ENCODE assay signal across 33 cellular contexts in genomic region chr2:43800894-43801293, GRCh38. TPM values are rescaled to one million over a fixed set of nuclear protein-coding genes. Genes with fewer than 3 reads are reported as not detected.
"Had no signal": no experiment of that assay in that cellular context is flagged by ENCODE, and none has a peak within 500 bp of the region (broad histone marks: within the 10 kb centered on the region; RNA-seq: fewer than 3 reads in every experiment).

No MANE protein-coding gene starts in this region.

- DNase-seq: activated CD4-positive, alpha-beta T cell treated with anti-CD3 and anti-CD28 coated beads for 36 hours; activated CD4-positive, alpha-beta T cell treated with anti-CD3 and anti-CD28 coated beads, Interleukin-2, amount 10 ng/mL, durations not matched to agents 7 days and 5 days; activated CD4-positive, alpha-beta T cell treated with anti-CD3 and anti-CD28 coated beads, Interleukin-2, amount 50 U/mL, for 48 hours; activated CD8-positive, alpha-beta T cell treated with anti-CD3 and anti-CD28 coated beads, Interleukin-2, amount 10 ng/mL, durations not matched to agents 7 days and 5 days; activated gamma-delta T cell treated with Interleukin-2 at 50 U/mL for 16 hours; activated naive CD4-positive, alpha-beta T cell treated with anti-CD3 and anti-CD28 coated beads for 36 hours; activated T-cell treated with anti-CD3 and anti-CD28 coated beads, Interleukin-2, amount 50 U/mL, for 24 hours; adrenal gland; caudate nucleus; cerebellar nuclear complex; Karpas-422; KBM-7; NCI-H1105; NCI-H1417 treated with DMSO at 0.1 percent for 48 hours; NCI-H1694; NCI-H1930; NCI-H2081 treated with DMSO at 0.1 percent for 48 hours; NCI-H345; NCI-H524 treated with DMSO at 0.1 percent for 48 hours; RPMI8226; SHP77 treated with DMSO at 0.1 percent for 48 hours; T-cell; T-helper 2 cell; T-helper 9 cell had no signal

- H3K9me3 ChIP-seq: adrenal gland, SJSA1 had no signal

- H3K27me3 Mint-ChIP-seq: activated CD4-positive, alpha-beta T cell treated with anti-CD3 and anti-CD28 coated beads for 36 hours; activated CD4-positive, alpha-beta T cell treated with anti-CD3 and anti-CD28 coated beads, Interleukin-2, amount 10 ng/mL, durations not matched to agents 7 days and 5 days; activated T-cell treated with anti-CD3 and anti-CD28 coated beads, Interleukin-2, amount 50 U/mL, for 24 hours; T-cell had no signal

- FAIRE-seq: bronchial epithelial cell had no signal

- H3K4me1 ChIP-seq: adrenal gland, SJSA1 had no signal

- H3K4me1 Mint-ChIP-seq: activated CD4-positive, alpha-beta T cell treated with anti-CD3 and anti-CD28 coated beads for 36 hours; activated CD4-positive, alpha-beta T cell treated with anti-CD3 and anti-CD28 coated beads, Interleukin-2, amount 10 ng/mL, durations not matched to agents 7 days and 5 days; brain; T-cell had no signal

- H3K4me3 Mint-ChIP-seq: activated CD4-positive, alpha-beta T cell treated with anti-CD3 and anti-CD28 coated beads for 36 hours; activated CD4-positive, alpha-beta T cell treated with anti-CD3 and anti-CD28 coated beads, Interleukin-2, amount 10 ng/mL, durations not matched to agents 7 days and 5 days; activated CD8-positive, alpha-beta T cell treated with anti-CD3 and anti-CD28 coated beads, Interleukin-2, amount 10 ng/mL, durations not matched to agents 7 days and 5 days; activated naive CD4-positive, alpha-beta T cell treated with anti-CD3 and anti-CD28 coated beads for 36 hours; activated T-cell treated with anti-CD3 and anti-CD28 coated beads, Interleukin-2, amount 50 U/mL, for 24 hours; brain; T-cell had no signal

- H3K4me3 ChIP-seq: adrenal gland, SJSA1 had no signal

- H3K9me3 Mint-ChIP-seq: activated CD4-positive, alpha-beta T cell treated with anti-CD3 and anti-CD28 coated beads, Interleukin-2, amount 10 ng/mL, durations not matched to agents 7 days and 5 days; activated naive CD4-positive, alpha-beta T cell treated with anti-CD3 and anti-CD28 coated beads for 36 hours; activated naive CD4-positive, alpha-beta T cell treated with anti-CD3 and anti-CD28 coated beads, Interleukin-2, amount 50 U/mL, for 72 hours; activated T-cell treated with anti-CD3 and anti-CD28 coated beads, Interleukin-2, amount 50 U/mL, for 24 hours; brain; T-cell had no signal

- ATAC-seq: activated CD4-positive, alpha-beta T cell treated with anti-CD3 and anti-CD28 coated beads for 36 hours; activated CD4-positive, CD25-positive, alpha-beta regulatory T cell treated with anti-CD3 and anti-CD28 coated beads, Interleukin-2, amount 50 U/mL, for 24 hours; activated CD8-positive, alpha-beta T cell treated with anti-CD3 and anti-CD28 coated beads, Interleukin-2, amount 10 ng/mL, durations not matched to agents 7 days and 5 days; activated naive CD4-positive, alpha-beta T cell treated with anti-CD3 and anti-CD28 coated beads, Interleukin-2, amount 50 U/mL, for 72 hours; Panc1; SK-N-SH treated with all-trans-retinoic acid at 6 μM for 48 hours; T-cell had no signal

- H3K36me3 Mint-ChIP-seq: activated naive CD4-positive, alpha-beta T cell treated with anti-CD3 and anti-CD28 coated beads, Interleukin-2, amount 50 U/mL, for 72 hours had no signal

- H3K36me3 ChIP-seq: SJSA1 had no signal

- H3K27me3 ChIP-seq: adrenal gland, SJSA1 had no signal

- H3K27ac ChIP-seq: adrenal gland, SJSA1 had no signal

- H3K27ac Mint-ChIP-seq: activated CD4-positive, alpha-beta T cell treated with anti-CD3 and anti-CD28 coated beads for 36 hours; activated CD4-positive, alpha-beta T cell treated with anti-CD3 and anti-CD28 coated beads, Interleukin-2, amount 10 ng/mL, durations not matched to agents 7 days and 5 days; activated CD8-positive, alpha-beta T cell treated with anti-CD3 and anti-CD28 coated beads, Interleukin-2, amount 10 ng/mL, durations not matched to agents 7 days and 5 days; activated naive CD4-positive, alpha-beta T cell treated with anti-CD3 and anti-CD28 coated beads for 36 hours; activated naive CD4-positive, alpha-beta T cell treated with anti-CD3 and anti-CD28 coated beads, Interleukin-2, amount 50 U/mL, for 72 hours; activated T-cell treated with anti-CD3 and anti-CD28 coated beads, Interleukin-2, amount 50 U/mL, for 24 hours; brain; T-cell had no signal

RNA-seq across cellular contexts. Expression of gene ABCG5, which starts 37.7 kb away (rescaled TPM):
- total RNA-seq: activated CD4-positive, alpha-beta T cell treated with anti-CD3 and anti-CD28 coated beads for 36 hours; activated CD4-positive, alpha-beta T cell treated with anti-CD3 and anti-CD28 coated beads, Interleukin-2, amount 10 ng/mL, durations not matched to agents 7 days and 5 days; activated CD8-positive, alpha-beta T cell treated with anti-CD3 and anti-CD28 coated beads, Interleukin-2, amount 10 ng/mL, durations not matched to agents 7 days and 5 days; activated naive CD4-positive, alpha-beta T cell treated with anti-CD3 and anti-CD28 coated beads for 36 hours; activated naive CD4-positive, alpha-beta T cell treated with anti-CD3 and anti-CD28 coated beads, Interleukin-2, amount 50 U/mL, for 72 hours; bronchial epithelial cell; MCF 10A; NCI-H460; SJSA1; T-cell had no signal

RNA-seq across cellular contexts. Expression of gene ABCG8, which starts 37.9 kb away (rescaled TPM):
- total RNA-seq: activated CD4-positive, alpha-beta T cell treated with anti-CD3 and anti-CD28 coated beads for 36 hours; activated CD4-positive, alpha-beta T cell treated with anti-CD3 and anti-CD28 coated beads, Interleukin-2, amount 10 ng/mL, durations not matched to agents 7 days and 5 days; activated CD8-positive, alpha-beta T cell treated with anti-CD3 and anti-CD28 coated beads, Interleukin-2, amount 10 ng/mL, durations not matched to agents 7 days and 5 days; activated naive CD4-positive, alpha-beta T cell treated with anti-CD3 and anti-CD28 coated beads for 36 hours; activated naive CD4-positive, alpha-beta T cell treated with anti-CD3 and anti-CD28 coated beads, Interleukin-2, amount 50 U/mL, for 72 hours; bronchial epithelial cell; MCF 10A; NCI-H460; SJSA1 had no signal
